In the genomic region with DNA sequence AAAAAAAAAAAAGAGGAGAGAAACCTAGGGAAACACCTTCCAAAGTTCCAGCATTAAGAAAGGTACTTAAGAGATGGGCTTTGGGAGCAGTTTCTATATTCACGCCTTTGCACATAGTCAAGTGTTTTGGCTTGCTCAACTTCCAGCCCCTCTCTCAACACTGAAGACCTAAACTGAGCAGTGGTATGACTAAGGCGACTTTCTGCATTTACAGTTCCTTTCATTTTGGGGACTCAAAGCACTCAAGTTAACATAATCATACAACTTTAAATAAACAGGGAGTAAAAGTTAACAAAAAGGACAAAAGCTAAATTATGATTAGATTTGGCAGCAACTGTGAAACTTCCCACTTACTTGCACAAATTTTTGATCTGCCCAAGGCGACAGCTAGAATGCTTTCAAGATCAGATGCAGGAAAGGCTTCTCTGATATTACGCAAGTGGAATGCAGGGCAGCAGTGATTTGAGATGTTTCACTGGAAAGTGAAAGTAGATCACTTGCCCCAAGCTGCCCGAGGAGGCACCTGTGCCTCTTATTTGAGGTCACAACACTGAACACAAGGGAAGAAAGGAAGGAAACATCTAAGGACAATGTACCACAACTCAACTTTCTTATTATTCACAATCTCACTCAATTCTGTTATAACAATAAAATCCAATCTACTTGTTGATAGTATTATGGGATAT, we compare ENCODE assay signal across 7 cellular contexts.
A peak's percentile ranks its signal among the peaks of the same experiment; 100 is the strongest.
DNase-seq lines count a peak whose midpoint lies in the region; ATAC-seq and TF ChIP-seq lines count a peak whose summit lies in the region.

No MANE protein-coding gene starts in this region.

- ATAC-seq in GM18909 (IDR thresholded peaks at IDR 0.05; ENCODE audit: poor library complexity, unreplicated experiment) (peak; percentile 53), sciatic nerve (peak; percentile 48), HG03457 (IDR thresholded peaks at IDR 0.05; ENCODE audit: unreplicated experiment) (no peak)

- no peaks in the 10 kb centered on the region for H3K9me3 ChIP-seq in prostate gland

- H3K4me1 ChIP-seq in prostate gland (replicated peaks), result no peaks in the 10 kb centered on the region

- TF ChIP-seq CTCF in prostate gland (IDR thresholded peaks at IDR 0.05), result no peak

- H3K27me3 ChIP-seq in prostate gland (replicated peaks; ENCODE audit: insufficient read depth), result no peaks in the 10 kb centered on the region

- intact Hi-C loops in sciatic nerve (cut with DNase I) (loop anchor here (10.0 kb wide), 1 partner anchor 300 kb away; no protein-coding TSS in a partner anchor), prostate gland (cut with DNase I) (loop anchor here (10.0 kb wide), 1 partner anchor 770 kb away; no protein-coding TSS in a partner anchor)

- no peak overlapping the region for H3K27ac ChIP-seq in prostate gland

- WGBS in prostate gland, result 52% methylated on average over 5 of the region's 5 CpGs

- peak; percentile 25 for DNase-seq in NCI-H2196 treated with DMSO at 0.1 percent for 48 hours (lab: John Stamatoyannopoulos, UW; ENCODE audit: unreplicated experiment)
- DNase-seq in central memory CD4-positive, alpha-beta T cell, result peak; percentile 34
- DNase-seq in sciatic nerve (ENCODE audit: low spot score), result no peak
- DNase-seq in hepatic stellate cell (ENCODE audit: low spot score), result no peak
- no peak for DNase-seq in prostate gland (ENCODE audit: low spot score)

- no peaks in the 10 kb centered on the region for H3K36me3 ChIP-seq in prostate gland

- TF ChIP-seq POLR2A in prostate gland (IDR thresholded peaks at IDR 0.05), result no peak

- no peak overlapping the region for H3K4me3 ChIP-seq in prostate gland

Comparison
In these comparisons a context has a peak if more than half of its experiments do, and no peak if none do; other contexts are left out.
1. DNase-seq: peak in NCI-H2196 treated with DMSO at 0.1 percent for 48 hours (single experiment) and central memory CD4-positive, alpha-beta T cell (single experiment); none in sciatic nerve (single experiment), hepatic stellate cell (single experiment) and prostate gland (single experiment).